Comparison of ENCODE assay signal across 1 cellular context in genomic region chr11:19242184-19242932, GRCh38.
TF ChIP-seq lines count a peak whose summit lies in the region.

No MANE protein-coding gene starts in this region.

TF ChIP-seq in HepG2, 621 proteins besides CTCF, POLR2A, EP300 and RAD21 (continued from another document):
- TF ChIP-seq, protein P1, sequence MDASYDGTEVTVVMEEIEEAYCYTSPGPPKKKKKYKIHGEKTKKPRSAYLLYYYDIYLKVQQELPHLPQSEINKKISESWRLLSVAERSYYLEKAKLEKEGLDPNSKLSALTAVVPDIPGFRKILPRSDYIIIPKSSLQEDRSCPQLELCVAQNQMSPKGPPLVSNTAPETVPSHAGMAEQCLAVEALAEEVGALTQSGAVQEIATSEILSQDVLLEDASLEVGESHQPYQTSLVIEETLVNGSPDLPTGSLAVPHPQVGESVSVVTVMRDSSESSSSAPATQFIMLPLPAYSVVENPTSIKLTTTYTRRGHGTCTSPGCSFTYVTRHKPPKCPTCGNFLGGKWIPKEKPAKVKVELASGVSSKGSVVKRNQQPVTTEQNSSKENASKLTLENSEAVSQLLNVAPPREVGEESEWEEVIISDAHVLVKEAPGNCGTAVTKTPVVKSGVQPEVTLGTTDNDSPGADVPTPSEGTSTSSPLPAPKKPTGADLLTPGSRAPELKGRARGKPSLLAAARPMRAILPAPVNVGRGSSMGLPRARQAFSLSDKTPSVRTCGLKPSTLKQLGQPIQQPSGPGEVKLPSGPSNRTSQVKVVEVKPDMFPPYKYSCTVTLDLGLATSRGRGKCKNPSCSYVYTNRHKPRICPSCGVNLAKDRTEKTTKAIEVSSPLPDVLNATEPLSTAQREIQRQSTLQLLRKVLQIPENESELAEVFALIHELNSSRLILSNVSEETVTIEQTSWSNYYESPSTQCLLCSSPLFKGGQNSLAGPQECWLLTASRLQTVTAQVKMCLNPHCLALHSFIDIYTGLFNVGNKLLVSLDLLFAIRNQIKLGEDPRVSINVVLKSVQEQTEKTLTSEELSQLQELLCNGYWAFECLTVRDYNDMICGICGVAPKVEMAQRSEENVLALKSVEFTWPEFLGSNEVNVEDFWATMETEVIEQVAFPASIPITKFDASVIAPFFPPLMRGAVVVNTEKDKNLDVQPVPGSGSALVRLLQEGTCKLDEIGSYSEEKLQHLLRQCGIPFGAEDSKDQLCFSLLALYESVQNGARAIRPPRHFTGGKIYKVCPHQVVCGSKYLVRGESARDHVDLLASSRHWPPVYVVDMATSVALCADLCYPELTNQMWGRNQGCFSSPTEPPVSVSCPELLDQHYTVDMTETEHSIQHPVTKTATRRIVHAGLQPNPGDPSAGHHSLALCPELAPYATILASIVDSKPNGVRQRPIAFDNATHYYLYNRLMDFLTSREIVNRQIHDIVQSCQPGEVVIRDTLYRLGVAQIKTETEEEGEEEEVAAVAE (CRISPR knock-in tag; IDR thresholded peaks at IDR 0.05; ENCODE audit: borderline replicate concordance): no peak
- TF ChIP-seq ZNF740 (CRISPR knock-in tag; IDR thresholded peaks at IDR 0.05) (no peak), HBP1 (CRISPR knock-in tag; IDR thresholded peaks at IDR 0.05; ENCODE audit: low read depth) (no peak), ZNF331 (CRISPR knock-in tag; IDR thresholded peaks at IDR 0.05) (no peak), SCMH1 (CRISPR knock-in tag; IDR thresholded peaks at IDR 0.05; ENCODE audit: borderline replicate concordance) (no peak), MED13 (CRISPR knock-in tag; IDR thresholded peaks at IDR 0.05) (no peak), TAF1 (CRISPR knock-in tag; IDR thresholded peaks at IDR 0.05) (no peak), HOXA9 (CRISPR knock-in tag; IDR thresholded peaks at IDR 0.05; ENCODE audit: borderline replicate concordance) (no peak), ZNF446 (CRISPR knock-in tag; IDR thresholded peaks at IDR 0.05) (no peak), YEATS2 (CRISPR knock-in tag; IDR thresholded peaks at IDR 0.05; ENCODE audit: borderline replicate concordance) (no peak), ZNF260 (CRISPR knock-in tag; IDR thresholded peaks at IDR 0.05; ENCODE audit: borderline replicate concordance, low read depth) (no peak), ZNF407 (CRISPR knock-in tag; IDR thresholded peaks at IDR 0.05; ENCODE audit: not compliant biosample characterization) (no peak), GRHL1 (CRISPR knock-in tag; conservative IDR thresholded peaks at IDR 0.05) (no peak), POLR2AphosphoS5 (IDR thresholded peaks at IDR 0.05; ENCODE audit: low read depth, low read length) (no peak), ZNF770 (CRISPR knock-in tag; IDR thresholded peaks at IDR 0.05) (no peak), KLF6 (CRISPR knock-in tag; IDR thresholded peaks at IDR 0.05) (no peak)
- TF ChIP-seq, protein P2, sequence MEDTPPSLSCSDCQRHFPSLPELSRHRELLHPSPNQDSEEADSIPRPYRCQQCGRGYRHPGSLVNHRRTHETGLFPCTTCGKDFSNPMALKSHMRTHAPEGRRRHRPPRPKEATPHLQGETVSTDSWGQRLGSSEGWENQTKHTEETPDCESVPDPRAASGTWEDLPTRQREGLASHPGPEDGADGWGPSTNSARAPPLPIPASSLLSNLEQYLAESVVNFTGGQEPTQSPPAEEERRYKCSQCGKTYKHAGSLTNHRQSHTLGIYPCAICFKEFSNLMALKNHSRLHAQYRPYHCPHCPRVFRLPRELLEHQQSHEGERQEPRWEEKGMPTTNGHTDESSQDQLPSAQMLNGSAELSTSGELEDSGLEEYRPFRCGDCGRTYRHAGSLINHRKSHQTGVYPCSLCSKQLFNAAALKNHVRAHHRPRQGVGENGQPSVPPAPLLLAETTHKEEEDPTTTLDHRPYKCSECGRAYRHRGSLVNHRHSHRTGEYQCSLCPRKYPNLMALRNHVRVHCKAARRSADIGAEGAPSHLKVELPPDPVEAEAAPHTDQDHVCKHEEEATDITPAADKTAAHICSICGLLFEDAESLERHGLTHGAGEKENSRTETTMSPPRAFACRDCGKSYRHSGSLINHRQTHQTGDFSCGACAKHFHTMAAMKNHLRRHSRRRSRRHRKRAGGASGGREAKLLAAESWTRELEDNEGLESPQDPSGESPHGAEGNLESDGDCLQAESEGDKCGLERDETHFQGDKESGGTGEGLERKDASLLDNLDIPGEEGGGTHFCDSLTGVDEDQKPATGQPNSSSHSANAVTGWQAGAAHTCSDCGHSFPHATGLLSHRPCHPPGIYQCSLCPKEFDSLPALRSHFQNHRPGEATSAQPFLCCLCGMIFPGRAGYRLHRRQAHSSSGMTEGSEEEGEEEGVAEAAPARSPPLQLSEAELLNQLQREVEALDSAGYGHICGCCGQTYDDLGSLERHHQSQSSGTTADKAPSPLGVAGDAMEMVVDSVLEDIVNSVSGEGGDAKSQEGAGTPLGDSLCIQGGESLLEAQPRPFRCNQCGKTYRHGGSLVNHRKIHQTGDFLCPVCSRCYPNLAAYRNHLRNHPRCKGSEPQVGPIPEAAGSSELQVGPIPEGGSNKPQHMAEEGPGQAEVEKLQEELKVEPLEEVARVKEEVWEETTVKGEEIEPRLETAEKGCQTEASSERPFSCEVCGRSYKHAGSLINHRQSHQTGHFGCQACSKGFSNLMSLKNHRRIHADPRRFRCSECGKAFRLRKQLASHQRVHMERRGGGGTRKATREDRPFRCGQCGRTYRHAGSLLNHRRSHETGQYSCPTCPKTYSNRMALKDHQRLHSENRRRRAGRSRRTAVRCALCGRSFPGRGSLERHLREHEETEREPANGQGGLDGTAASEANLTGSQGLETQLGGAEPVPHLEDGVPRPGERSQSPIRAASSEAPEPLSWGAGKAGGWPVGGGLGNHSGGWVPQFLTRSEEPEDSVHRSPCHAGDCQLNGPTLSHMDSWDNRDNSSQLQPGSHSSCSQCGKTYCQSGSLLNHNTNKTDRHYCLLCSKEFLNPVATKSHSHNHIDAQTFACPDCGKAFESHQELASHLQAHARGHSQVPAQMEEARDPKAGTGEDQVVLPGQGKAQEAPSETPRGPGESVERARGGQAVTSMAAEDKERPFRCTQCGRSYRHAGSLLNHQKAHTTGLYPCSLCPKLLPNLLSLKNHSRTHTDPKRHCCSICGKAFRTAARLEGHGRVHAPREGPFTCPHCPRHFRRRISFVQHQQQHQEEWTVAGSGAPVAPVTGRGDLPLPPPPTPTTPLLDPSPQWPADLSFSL (CRISPR knock-in tag; IDR thresholded peaks at IDR 0.05): no peak
